ENCODE assay signal across 8 cellular contexts in the genomic region with DNA sequence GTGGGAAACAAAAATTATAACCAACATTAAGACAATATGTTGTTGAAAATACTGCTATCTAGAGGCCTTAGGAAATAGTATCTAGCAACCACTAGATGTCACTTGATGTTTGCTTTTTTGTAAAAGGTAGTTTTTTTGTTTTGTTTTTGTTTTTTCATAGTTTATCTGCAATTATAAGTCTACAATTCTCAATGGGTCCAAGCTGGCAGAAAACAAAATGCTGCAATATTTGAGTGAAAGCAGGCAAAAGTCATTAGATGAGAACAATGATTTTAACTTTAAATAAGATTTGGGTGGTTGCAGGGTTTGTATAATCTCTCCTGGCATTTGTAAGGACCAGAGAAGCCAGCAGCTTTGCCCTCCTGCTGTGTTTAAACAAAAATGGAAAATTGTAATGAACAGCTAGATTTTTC. TPM values are rescaled to one million over a fixed set of nuclear protein-coding genes. Genes with fewer than 3 reads are reported as not detected.
DNase-seq lines count a peak whose midpoint lies in the region; ATAC-seq and TF ChIP-seq lines count a peak whose summit lies in the region.

No MANE protein-coding gene starts in this region.

- no peak for ATAC-seq in upper lobe of right lung
- ATAC-seq in GM21381 (IDR thresholded peaks at IDR 0.05; ENCODE audit: unreplicated experiment): no peak
- no peak for ATAC-seq in HG03097 (IDR thresholded peaks at IDR 0.05; ENCODE audit: low FRiP score, unreplicated experiment)

- H3K9me3 ChIP-seq in adipocyte (ENCODE audit: control insufficient read depth, low read length) (peaks cover 3% of the 10 kb centered on the region), upper lobe of right lung (no peaks in the 10 kb centered on the region)

- intact Hi-C loops in upper lobe of right lung (cut with DNase I): no loop called here

- in situ Hi-C loops in G401 (cut with HindIII; ENCODE audit: low sequenced_read_pairs): no loop called here

- peak overlapping the region; percentile 55 for H3K27ac ChIP-seq in upper lobe of right lung

- H3K4me3 ChIP-seq in adipocyte (ENCODE audit: low read length): peak overlapping the region; percentile 55
- no peak overlapping the region for H3K4me3 ChIP-seq in upper lobe of right lung

- H3K4me1 ChIP-seq in adipocyte (ENCODE audit: control insufficient read depth, insufficient read depth, low read length) (peaks cover 39% of the 10 kb centered on the region), upper lobe of right lung (peaks cover 3% of the 10 kb centered on the region)

- H3K9ac ChIP-seq in adipocyte (ENCODE audit: low read length): peak overlapping the region; percentile 82

- DNase-seq in G401 (ENCODE audit: low spot score) (peak; percentile 21), Kasumi-1 (lab: John Stamatoyannopoulos, UW) (peak; percentile 43 to 67), adipocyte (ENCODE audit: low read depth) (peak; percentile 79), iris pigment epithelial cell (ENCODE audit: low read depth) (peak; percentile 58), upper lobe of right lung (no peak)
- no peak for DNase-seq in activated CD8-positive, alpha-beta memory T cell treated with anti-CD3 and anti-CD28 coated beads, Interleukin-2, amount 50 U/mL, for 48 hours

- TF ChIP-seq CTCF in upper lobe of right lung (IDR thresholded peaks at IDR 0.05): peak; percentile 69

- H3K27me3 ChIP-seq in adipocyte (replicated peaks; ENCODE audit: control insufficient read depth, insufficient read depth, low read length) (no peaks in the 10 kb centered on the region), upper lobe of right lung (no peaks in the 10 kb centered on the region)

- H3K36me3 ChIP-seq in adipocyte (ENCODE audit: control insufficient read depth, insufficient read depth, low read length, severe bottlenecking) (no peaks in the 10 kb centered on the region), upper lobe of right lung (no peaks in the 10 kb centered on the region)

RNA-seq across cellular contexts. Expression of a gene that starts 27.0 kb away (rescaled TPM):
- 159 and 182 TPM in 2 replicates for total RNA-seq in G401 (2014; rRNA removed; shearing (Covaris generic))
- 90.0 TPM for total RNA-seq in upper lobe of right lung

Comparison
In these comparisons a context has a peak if more than half of its experiments do, and no peak if none do; other contexts are left out.
1. DNase-seq: peak in G401 (single experiment), Kasumi-1 (2 of 2), adipocyte (single experiment) and iris pigment epithelial cell (single experiment); none in upper lobe of right lung (single experiment) and activated CD8-positive, alpha-beta memory T cell treated with anti-CD3 and anti-CD28 coated beads, Interleukin-2, amount 50 U/mL, for 48 hours (single experiment).